Comparison of ENCODE assay signal across 18 cellular contexts in genomic region chr20:48169650-48170049, GRCh38.
"Had no signal": no experiment of that assay in that cellular context is flagged by ENCODE, and none has a peak within 500 bp of the region (broad histone marks: within the 10 kb centered on the region; RNA-seq: fewer than 3 reads in every experiment).

No MANE protein-coding gene starts in this region.

- H3K27ac Mint-ChIP-seq: dendritic cell treated with granulocyte-macrophage colony-stimulating factor and Interleukin-4, amounts not matched to agents 40 ng/mL and 50 ng/mL, for 4 days; effector memory CD8-positive, alpha-beta T cell; nephron progenitor cell; type B pancreatic cell had no signal

- H3K9me3 ChIP-seq: thyroid gland had no signal

- H3K36me3 Mint-ChIP-seq: type B pancreatic cell had no signal

- DNase-seq: effector memory CD8-positive, alpha-beta T cell; esophagus squamous epithelium; foreskin keratinocyte; kidney; left cardiac atrium; left ventricle myocardium superior; mesenchymal stem cell; midbrain; nephron progenitor cell; sigmoid colon; small intestine; stimulated activated CD4-positive, alpha-beta T cell treated with anti-CD3 and anti-CD28 coated beads, Interleukin-12 subunit alpha, Interleukin-12 subunit beta, amount 100 ng/mL, for 4 hours; stimulated activated naive CD4-positive, alpha-beta T cell treated with Interleukin-2 at 50 U/mL for 16 hours; thyroid gland had no signal

- H3K36me3 ChIP-seq: esophagus squamous epithelium, sigmoid colon, thyroid gland had no signal

- H3K4me3 Mint-ChIP-seq: dendritic cell treated with granulocyte-macrophage colony-stimulating factor and Interleukin-4, amounts not matched to agents 40 ng/mL and 50 ng/mL, for 4 days; effector memory CD8-positive, alpha-beta T cell; nephron progenitor cell; type B pancreatic cell had no signal

- H3K27me3 ChIP-seq: sigmoid colon, thyroid gland had no signal

- H3K4me1 ChIP-seq: foreskin keratinocyte, parathyroid adenoma, thyroid gland had no signal

- H3K9me3 Mint-ChIP-seq: dendritic cell treated with granulocyte-macrophage colony-stimulating factor and Interleukin-4, amounts not matched to agents 40 ng/mL and 50 ng/mL, for 4 days; effector memory CD8-positive, alpha-beta T cell; type B pancreatic cell had no signal

- H3K4me3 ChIP-seq: esophagus squamous epithelium, lung, sigmoid colon, thyroid gland had no signal

- H3K27ac ChIP-seq: esophagus squamous epithelium, foreskin keratinocyte, parathyroid adenoma, sigmoid colon, thyroid gland had no signal
